8 cellular contexts compared by ENCODE assay signal in genomic region chr10:123007558-123008378, GRCh38. TPM values are rescaled to one million over a fixed set of nuclear protein-coding genes. Genes with fewer than 3 reads are reported as not detected.
A peak's percentile ranks its signal among the peaks of the same experiment; 100 is the strongest.
DNase-seq lines count a peak whose midpoint lies in the region; ATAC-seq and TF ChIP-seq lines count a peak whose summit lies in the region.

No MANE protein-coding gene starts in this region.

- H3K27me3 ChIP-seq in mammary epithelial cell (ENCODE audit: insufficient read depth, low read length) = no peaks in the 10 kb centered on the region

- intact Hi-C loops in mammary epithelial cell (cut with micrococcal nuclease) = loop anchor here (1.0 to 2.0 kb wide), 2 partner anchors 27 to 53 kb away; partner anchors contain the start of genes C10orf88 and PSTK

- no peaks in the 10 kb centered on the region for H3K9me3 Mint-ChIP-seq in T-helper 2 cell treated with Interferon-gamma antibody and Interleukin-4, amounts not matched to agents 5 μg/mL and 100 μg/mL, for 36 hours

- peaks cover 27% of the 10 kb centered on the region for H3K4me1 Mint-ChIP-seq in T-helper 2 cell treated with Interferon-gamma antibody and Interleukin-4, amounts not matched to agents 5 μg/mL and 100 μg/mL, for 36 hours (ENCODE audit: low read depth)

- H3K9me3 ChIP-seq in KOPT-K1 (ENCODE audit: insufficient read depth, low read length, poor library complexity, severe bottlenecking) (no peaks in the 10 kb centered on the region), mammary epithelial cell (replicated peaks; ENCODE audit: insufficient read depth, low read length) (no peaks in the 10 kb centered on the region)

- in situ Hi-C loops in mammary epithelial cell (cut with MboI; ENCODE audit: low sequenced_read_pairs in 2 of 2) = no loop called here

- H3K9ac ChIP-seq in mammary epithelial cell (ENCODE audit: insufficient read depth, low read length) = peak overlapping the region; percentile 79

- peaks cover 57% of the 10 kb centered on the region for H3K79me2 ChIP-seq in mammary epithelial cell (ENCODE audit: insufficient read depth, low read length)

- peak overlapping the region; percentile 99 for H2AFZ ChIP-seq in mammary epithelial cell (ENCODE audit: low read depth, low read length)

- H3K36me3 Mint-ChIP-seq in T-helper 2 cell treated with Interferon-gamma antibody and Interleukin-4, amounts not matched to agents 5 μg/mL and 100 μg/mL, for 36 hours (ENCODE audit: low read depth) = peaks cover 8% of the 10 kb centered on the region

- H4K20me1 ChIP-seq in mammary epithelial cell (ENCODE audit: insufficient read depth, low read length) = no peaks in the 10 kb centered on the region

- peak overlapping the region; percentile 81 to 94 (median 82) for H3K4me3 ChIP-seq in mammary epithelial cell (replicated peaks in 1 of 3; ENCODE audit: insufficient read depth in 1 of 3, low read depth in 2 of 3, low read length in 3 of 3)

- WGBS in mammary epithelial cell (ENCODE audit: low coverage, missing lambda C conversion rate) = 5% methylated on average over 30 of the region's 34 CpGs

- dilution Hi-C loops in mammary epithelial cell (cut with HindIII; ENCODE audit: low sequenced_read_pairs) = no loop called here

- peak overlapping the region; percentile 82 for H3K4me2 ChIP-seq in mammary epithelial cell (ENCODE audit: insufficient read depth, low read depth, low read length)

- TF ChIP-seq CTCF in mammary epithelial cell (conservative IDR thresholded peaks at IDR 0.05 in 1 of 2, IDR thresholded peaks at IDR 0.05 in 1 of 2; ENCODE audit: extremely low read depth in 1 of 2, insufficient read depth in 1 of 2, low read depth in 1 of 2, low read length in 2 of 2) = no peak

- peak overlapping the region; percentile 70 for H3K27ac ChIP-seq in KOPT-K1 (ENCODE audit: low read depth, low read length, poor library complexity, severe bottlenecking)
- peak overlapping the region; percentile 75 for H3K27ac ChIP-seq in mammary epithelial cell (ENCODE audit: insufficient read depth, low read depth, low read length)

- CTCF ChIA-PET in mammary epithelial cell (lab: Charles Lee; ENCODE audit: low non-redundant PET) = interaction anchor here (0.7 kb wide), 1 partner anchor 714 kb away, joined by 6 read pairs; no protein-coding TSS in a partner anchor

- peak; percentile 64 for DNase-seq in DMS114 treated with DMSO at 0.1 percent for 48 hours (lab: John Stamatoyannopoulos, UW; ENCODE audit: unreplicated experiment)
- DNase-seq in T-helper 2 cell treated with Interferon-gamma antibody and Interleukin-4, amounts not matched to agents 5 μg/mL and 100 μg/mL, for 36 hours (ENCODE audit: low spot score) = peak; percentile 40
- DNase-seq in mammary epithelial cell = peak; percentile 69
- peak; percentile 64 for DNase-seq in islet precursor cell
- DNase-seq in stimulated activated CD4-positive, alpha-beta T cell treated with anti-CD3 and anti-CD28 coated beads, Interleukin-15, amount 100 ng/mL, for 24 hours = peak; percentile 60
- no peak for DNase-seq in NCI-H1694 (lab: John Stamatoyannopoulos, UW)

- H3K27ac Mint-ChIP-seq in T-helper 2 cell treated with Interferon-gamma antibody and Interleukin-4, amounts not matched to agents 5 μg/mL and 100 μg/mL, for 36 hours = peak overlapping the region; percentile 98

- no peaks in the 10 kb centered on the region for H3K27me3 Mint-ChIP-seq in T-helper 2 cell treated with Interferon-gamma antibody and Interleukin-4, amounts not matched to agents 5 μg/mL and 100 μg/mL, for 36 hours (ENCODE audit: low read depth)

- peaks cover 17% of the 10 kb centered on the region for H3K4me1 ChIP-seq in mammary epithelial cell (ENCODE audit: insufficient read depth, low read length)

- ATAC-seq in GM21528 (IDR thresholded peaks at IDR 0.05; ENCODE audit: low FRiP score, unreplicated experiment) = peak; percentile 35

- H3K36me3 ChIP-seq in KOPT-K1 (ENCODE audit: insufficient read depth, low read length) (peaks cover 5% of the 10 kb centered on the region; the same call in 1 of the 2 replicates), mammary epithelial cell (ENCODE audit: insufficient read depth, low read length) (no peaks in the 10 kb centered on the region)

- TSS peak; percentile 12 for BruUV-seq in mammary epithelial cell (replicated peaks; lab: Mats Ljungman, UMichigan)

- H3K4me3 Mint-ChIP-seq in T-helper 2 cell treated with Interferon-gamma antibody and Interleukin-4, amounts not matched to agents 5 μg/mL and 100 μg/mL, for 36 hours = peak overlapping the region; percentile 97

RNA-seq across cellular contexts. Expression of gene IKZF5, which starts 0.8 kb away (rescaled TPM):
- 1 to 10 TPM; 6.5 to 9.2 TPM for total RNA-seq in mammary epithelial cell
- polyA plus RNA-seq in mammary epithelial cell = 5.5 TPM
- 1.9 TPM for polyA minus RNA-seq in mammary epithelial cell

RNA-seq across cellular contexts. Expression of gene ACADSB, which starts 1.0 kb away (rescaled TPM):
- total RNA-seq in mammary epithelial cell = 10 to 100 TPM in 1 of 2 donors, 1 to 10 TPM in 1; 4.2 to 12.8 TPM
- polyA plus RNA-seq in mammary epithelial cell = 3.3 TPM
- 0.47 TPM for polyA minus RNA-seq in mammary epithelial cell

RNA-seq across cellular contexts. Expression of gene PSTK, which starts 27.6 kb away (rescaled TPM):
- 1 to 10 TPM; 4.0 to 5.7 TPM for total RNA-seq in mammary epithelial cell
- 4.0 TPM for polyA plus RNA-seq in mammary epithelial cell
- not detected for polyA minus RNA-seq in mammary epithelial cell

RNA-seq across cellular contexts. Expression of gene C10orf88, which starts 53.7 kb away (rescaled TPM):
- 10 to 100 TPM in 1 of 2 donors, 1 to 10 TPM in 1; 9.5 to 12.3 TPM for total RNA-seq in mammary epithelial cell
- 2.6 TPM for polyA plus RNA-seq in mammary epithelial cell
- 5.2 TPM for polyA minus RNA-seq in mammary epithelial cell
